Comparison of ENCODE assay signal across 26 cellular contexts in the genomic region with DNA sequence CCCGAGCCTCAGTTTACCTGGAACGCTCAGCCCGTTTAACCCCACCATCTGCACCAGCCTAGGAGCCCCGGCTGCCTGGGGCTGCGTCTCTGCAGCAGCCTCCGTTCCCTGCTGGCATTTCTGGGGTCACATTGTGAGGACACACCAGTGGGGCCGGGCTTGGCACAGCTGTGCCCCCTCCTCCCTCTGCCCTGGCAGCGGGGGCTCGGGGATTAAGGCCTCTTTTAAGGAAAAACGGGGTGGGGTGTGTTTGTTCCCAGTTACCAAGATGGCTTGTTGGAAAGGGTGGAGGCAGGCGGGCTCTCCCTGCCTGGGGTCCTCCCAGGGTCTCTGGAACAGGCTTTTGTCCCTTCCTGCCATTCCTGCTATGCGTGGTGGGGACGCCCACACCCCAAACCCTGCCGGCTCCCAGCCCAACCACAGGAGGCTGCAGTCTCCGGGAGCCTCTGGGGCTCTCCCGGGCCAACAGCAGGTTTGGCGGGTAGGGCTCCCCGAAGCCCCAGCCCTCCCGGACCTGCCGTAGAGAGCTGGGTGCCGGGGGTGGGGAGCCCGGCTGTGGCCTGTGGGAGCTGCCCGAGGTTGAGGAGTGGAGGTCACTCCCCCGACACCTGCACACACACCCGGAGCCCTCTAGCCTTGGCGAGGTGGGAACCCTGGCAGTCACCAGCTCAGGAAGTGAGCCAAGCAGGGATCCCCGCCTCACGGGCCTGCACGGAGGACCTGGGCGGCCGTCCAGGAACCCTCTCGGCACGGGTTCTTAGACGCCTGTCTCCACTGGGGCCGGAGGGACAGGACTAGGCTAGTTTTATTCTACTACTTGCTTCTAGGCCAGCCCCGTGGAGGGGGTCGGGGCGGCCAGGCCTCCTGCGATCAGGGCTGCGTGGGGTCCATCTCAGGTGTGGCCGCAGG. TPM values are rescaled to one million over a fixed set of nuclear protein-coding genes. Genes with fewer than 3 reads are reported as not detected.
DNase-seq lines count a peak whose midpoint lies in the region; ATAC-seq and TF ChIP-seq lines count a peak whose summit lies in the region.
"Had no signal": no experiment of that assay in that cellular context is flagged by ENCODE, and none has a peak within 500 bp of the region (broad histone marks: within the 10 kb centered on the region; RNA-seq: fewer than 3 reads in every experiment).

No MANE protein-coding gene starts in this region.

- intact Hi-C loops in Right ventricle myocardium inferior (cut with DNase I) (no loop called here), cardiac septum (cut with DNase I) (no loop called here), left lung (cut with DNase I) (no loop called here), upper lobe of right lung (cut with DNase I) (no loop called here), OCI-LY7 (cut with micrococcal nuclease; ENCODE audit: unreplicated experiment) (no loop called here)

- H2AFZ ChIP-seq in OCI-LY7 (ENCODE audit: low read length), result no peak overlapping the region

- H3K27me3 ChIP-seq in RWPE2 (ENCODE audit: insufficient read depth, poor library complexity, severe bottlenecking) (no peaks in the 10 kb centered on the region), left lung (no peaks in the 10 kb centered on the region), upper lobe of right lung (no peaks in the 10 kb centered on the region)

- ATAC-seq in Right ventricle myocardium inferior (peak; percentile 31), RWPE2 (ENCODE audit: low read depth) (0 out of 3 replicates have a peak, but pooled peaks have one; percentile 21), left lung (peak; percentile 64), upper lobe of right lung (peak; percentile 61), GM18868 (IDR thresholded peaks at IDR 0.05; ENCODE audit: unreplicated experiment) (no peak)

- TF ChIP-seq CTCF in RWPE2 (IDR thresholded peaks at IDR 0.05; ENCODE audit: poor library complexity, severe bottlenecking) (no peak), left lung (IDR thresholded peaks at IDR 0.05) (no peak), upper lobe of right lung (IDR thresholded peaks at IDR 0.05) (no peak), OCI-LY7 (conservative IDR thresholded peaks at IDR 0.05; ENCODE audit: low read length) (no peak)

- H3K4me3 ChIP-seq in RWPE2 (ENCODE audit: severe bottlenecking), result no peak overlapping the region
- H3K4me3 ChIP-seq in left lung, result no peak overlapping the region
- H3K4me3 ChIP-seq in upper lobe of right lung, result no peak overlapping the region
- H3K4me3 ChIP-seq in OCI-LY7 (ENCODE audit: low read depth, low read length, poor library complexity, severe bottlenecking), result no peak overlapping the region

- CTCF ChIA-PET in OCI-LY7 (lab: Charles Lee; ENCODE audit: unreplicated experiment), result no interaction called here

- H3K4me1 ChIP-seq in RWPE2 (ENCODE audit: insufficient read depth, poor library complexity, severe bottlenecking) (no peaks in the 10 kb centered on the region), left lung (peaks cover 0 to 4% of the 10 kb centered on the region in 2 donors), upper lobe of right lung (no peaks in the 10 kb centered on the region), OCI-LY7 (ENCODE audit: insufficient read depth, low read length, poor library complexity, severe bottlenecking) (peaks cover 3% of the 10 kb centered on the region)
- H3K4me1 ChIP-seq: Caco-2 had no signal

- no peak overlapping the region for H3K4me2 ChIP-seq in OCI-LY7 (ENCODE audit: low read length)

- H4K20me1 ChIP-seq in OCI-LY7 (ENCODE audit: insufficient read depth, low read length), result no peaks in the 10 kb centered on the region

- no peaks in the 10 kb centered on the region for H3K9me2 ChIP-seq in OCI-LY7 (ENCODE audit: insufficient read depth, low read length)

- H3K9me3 ChIP-seq in RWPE2 (ENCODE audit: severe bottlenecking) (no peaks in the 10 kb centered on the region), left lung (no peaks in the 10 kb centered on the region), upper lobe of right lung (no peaks in the 10 kb centered on the region), OCI-LY7 (ENCODE audit: low read length) (no peaks in the 10 kb centered on the region)
- H3K9me3 ChIP-seq: Caco-2 had no signal

- BruUV-seq in OCI-LY7 (replicated peaks; lab: Mats Ljungman, UMichigan), result no TSS peak

- DNase-seq in Right ventricle myocardium inferior (ENCODE audit: missing footprints) (no peak), cardiac septum (ENCODE audit: low spot score) (no peak), RWPE2 (ENCODE audit: low spot score) (no peak), left lung (peak in 1 of 2 donors; percentile 55), upper lobe of right lung (no peak), OCI-LY7 (ENCODE audit: low spot score) (no peak)
- DNase-seq in activated CD8-positive, alpha-beta memory T cell treated with anti-CD3 and anti-CD28 coated beads, Interleukin-2, amount 50 U/mL, for 4 hours, result no peak
- DNase-seq: activated CD4-positive, alpha-beta T cell treated with anti-CD3 and anti-CD28 coated beads, Interleukin-2, amount 10 ng/mL, durations not matched to agents 24 days and 14 days; activated gamma-delta T cell; activated naive CD8-positive, alpha-beta T cell treated with anti-CD3 and anti-CD28 coated beads, Interleukin-2, amount 10 ng/mL, durations not matched to agents 7 days and 5 days; activated T-cell treated with anti-CD3 and anti-CD28 coated beads, Interleukin-2, amount 50 U/mL, for 24 hours; Caco-2; GOT3; hypothalamus; immature natural killer cell; naive B cell; NCI-H1092; NCI-H2107; NCI-H446 treated with DMSO at 0.1 percent for 48 hours; NCI-H82; occipital lobe; SHP77; SW 1271; T-helper 9 cell had no signal

- H3K79me2 ChIP-seq in OCI-LY7 (ENCODE audit: insufficient read depth, low read depth, low read length), result no peaks in the 10 kb centered on the region

- H3K36me3 ChIP-seq in RWPE2 (ENCODE audit: low read depth) (no peaks in the 10 kb centered on the region), left lung (no peaks in the 10 kb centered on the region), upper lobe of right lung (no peaks in the 10 kb centered on the region), OCI-LY7 (ENCODE audit: insufficient read depth, low read length) (no peaks in the 10 kb centered on the region)

- H3K27ac ChIP-seq in RWPE2 (ENCODE audit: poor library complexity, severe bottlenecking) (no peak overlapping the region), left lung (no peak overlapping the region), upper lobe of right lung (no peak overlapping the region), OCI-LY7 (ENCODE audit: low read depth, low read length, poor library complexity, severe bottlenecking) (no peak overlapping the region)
- H3K27ac ChIP-seq: VCaP had no signal

- POLR2A ChIA-PET in OCI-LY7 (lab: Charles Lee), result no interaction called here

RNA-seq across cellular contexts. Expression of a gene that starts 36.9 kb away (rescaled TPM):
- total RNA-seq in Right ventricle myocardium inferior (39.8 TPM), cardiac septum (54.4 TPM), left lung (10 to 100 TPM; 54.0 to 73.5 TPM), upper lobe of right lung (91.2 TPM), OCI-LY7 (2022) (36.5 and 40.5 TPM in 2 replicates)
- 98.4 and 102 TPM in 2 replicates for total RNA-seq in OCI-LY7 (2014; rRNA removed; shearing (Covaris generic))

RNA-seq across cellular contexts. Expression of a gene that starts 56.0 kb away (rescaled TPM):
- 19.2 TPM for total RNA-seq in Right ventricle myocardium inferior
- total RNA-seq in cardiac septum, result 13.2 TPM
- total RNA-seq in left lung, result 10 to 100 TPM; 35.1 to 40.5 TPM
- 22.0 TPM for total RNA-seq in upper lobe of right lung
- 141 and 150 TPM in 2 replicates for total RNA-seq in OCI-LY7 (2014; rRNA removed; shearing (Covaris generic))
- 113 and 117 TPM in 2 replicates for total RNA-seq in OCI-LY7 (2022)
